ENCODE assay signal across 13 cellular contexts in the genomic region with DNA sequence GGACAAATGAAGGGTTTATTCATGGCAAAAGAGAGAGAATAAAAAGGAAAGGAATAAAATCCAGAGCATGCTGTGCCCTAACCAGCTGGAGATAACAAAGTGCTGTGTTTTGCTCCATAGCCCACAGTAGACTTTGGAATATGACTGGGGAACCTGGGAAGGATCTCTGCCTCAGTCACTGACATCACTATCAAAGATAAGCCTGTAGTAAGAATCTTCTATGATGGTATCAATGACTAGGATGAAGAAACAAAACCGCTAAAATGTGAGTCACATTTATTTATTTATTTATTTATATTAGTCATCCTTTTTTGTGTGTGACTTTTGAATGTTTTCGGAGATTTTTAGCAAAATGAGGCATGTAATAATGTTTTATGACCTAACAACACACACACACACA. TPM values are rescaled to one million over a fixed set of nuclear protein-coding genes. Genes with fewer than 3 reads are reported as not detected.
A peak's percentile ranks its signal among the peaks of the same experiment; 100 is the strongest.
DNase-seq lines count a peak whose midpoint lies in the region; ATAC-seq and TF ChIP-seq lines count a peak whose summit lies in the region.
"Had no signal": no experiment of that assay in that cellular context is flagged by ENCODE, and none has a peak within 500 bp of the region (broad histone marks: within the 10 kb centered on the region; RNA-seq: fewer than 3 reads in every experiment).

No MANE protein-coding gene starts in this region.

- peak; percentile 82 for DNase-seq in A172 (ENCODE audit: low spot score)
- peak; percentile 95 for DNase-seq in amniotic epithelial cell (ENCODE audit: low read depth)
- DNase-seq in hepatic stellate cell (ENCODE audit: low spot score), result peak; percentile 27
- no peak for DNase-seq in NCI-H69 (lab: John Stamatoyannopoulos, UW)
- DNase-seq in OCI-M2 (lab: John Stamatoyannopoulos, UW; ENCODE audit: unreplicated experiment), result no peak
- no peak for DNase-seq in DMS79 (lab: John Stamatoyannopoulos, UW)
- DNase-seq: activated T-cell treated with anti-CD3 and anti-CD28 coated beads, Interleukin-2, amount 50 U/mL, for 48 hours; NCI-H524 treated with DMSO at 0.1 percent for 48 hours; stimulated activated CD4-positive, alpha-beta T cell treated with anti-CD3 and anti-CD28 coated beads, Interleukin-12 subunit alpha, Interleukin-12 subunit beta, amount 100 ng/mL, for 4 hours; T-helper 2 cell had no signal

- no peaks in the 10 kb centered on the region for H3K9me3 ChIP-seq in HEK293 (ENCODE audit: control insufficient read depth, insufficient read depth, low read depth, low read length)
- H3K9me3 ChIP-seq: gastroesophageal sphincter had no signal

- ATAC-seq in HG03342 (IDR thresholded peaks at IDR 0.05; ENCODE audit: unreplicated experiment), result no peak
- ATAC-seq: gastroesophageal sphincter had no signal

- CTCF ChIA-PET in HEK293 (lab: Yijun Ruan, JAX), result no interaction called here

- no peak for TF ChIP-seq CTCF in HEK293 (tag by site-specific recombination; IDR thresholded peaks at IDR 0.05)

- H3K36me3 ChIP-seq in HEK293 (ENCODE audit: control insufficient read depth in 2 of 2, insufficient read depth in 1 of 2, low read length in 2 of 2), result peaks cover 41 to 44% of the 10 kb centered on the region in 2 experiments

- no peak overlapping the region for H3K4me3 ChIP-seq in HEK293 (ENCODE audit: low read depth, low read length)
- H3K4me3 ChIP-seq: gastroesophageal sphincter had no signal

- peaks cover 8% of the 10 kb centered on the region; the same call in 1 of the 2 replicates for H3K4me1 ChIP-seq in HEK293 (ENCODE audit: control insufficient read depth, insufficient read depth, low read length)
- H3K4me1 ChIP-seq: gastroesophageal sphincter had no signal

- POLR2A ChIA-PET in HEK293 (lab: Yijun Ruan, JAX), result no interaction called here

- H3K27ac ChIP-seq in HEK293 (ENCODE audit: extremely low read depth, low read depth, low read length), result no peak overlapping the region
- H3K27ac ChIP-seq: gastroesophageal sphincter had no signal

TF ChIP-seq in HEK293, 187 proteins besides CTCF, POLR2A, EP300 and RAD21 (continues in another document):
- no peak for TF ChIP-seq ZNF211 (tag by site-specific recombination; IDR thresholded peaks at IDR 0.05; ENCODE audit: low read depth)
- peak; percentile 29; the same call in 1 of the 2 replicates for TF ChIP-seq ZBTB21 (tag by site-specific recombination; IDR thresholded peaks at IDR 0.05)
- TF ChIP-seq, protein P1, sequence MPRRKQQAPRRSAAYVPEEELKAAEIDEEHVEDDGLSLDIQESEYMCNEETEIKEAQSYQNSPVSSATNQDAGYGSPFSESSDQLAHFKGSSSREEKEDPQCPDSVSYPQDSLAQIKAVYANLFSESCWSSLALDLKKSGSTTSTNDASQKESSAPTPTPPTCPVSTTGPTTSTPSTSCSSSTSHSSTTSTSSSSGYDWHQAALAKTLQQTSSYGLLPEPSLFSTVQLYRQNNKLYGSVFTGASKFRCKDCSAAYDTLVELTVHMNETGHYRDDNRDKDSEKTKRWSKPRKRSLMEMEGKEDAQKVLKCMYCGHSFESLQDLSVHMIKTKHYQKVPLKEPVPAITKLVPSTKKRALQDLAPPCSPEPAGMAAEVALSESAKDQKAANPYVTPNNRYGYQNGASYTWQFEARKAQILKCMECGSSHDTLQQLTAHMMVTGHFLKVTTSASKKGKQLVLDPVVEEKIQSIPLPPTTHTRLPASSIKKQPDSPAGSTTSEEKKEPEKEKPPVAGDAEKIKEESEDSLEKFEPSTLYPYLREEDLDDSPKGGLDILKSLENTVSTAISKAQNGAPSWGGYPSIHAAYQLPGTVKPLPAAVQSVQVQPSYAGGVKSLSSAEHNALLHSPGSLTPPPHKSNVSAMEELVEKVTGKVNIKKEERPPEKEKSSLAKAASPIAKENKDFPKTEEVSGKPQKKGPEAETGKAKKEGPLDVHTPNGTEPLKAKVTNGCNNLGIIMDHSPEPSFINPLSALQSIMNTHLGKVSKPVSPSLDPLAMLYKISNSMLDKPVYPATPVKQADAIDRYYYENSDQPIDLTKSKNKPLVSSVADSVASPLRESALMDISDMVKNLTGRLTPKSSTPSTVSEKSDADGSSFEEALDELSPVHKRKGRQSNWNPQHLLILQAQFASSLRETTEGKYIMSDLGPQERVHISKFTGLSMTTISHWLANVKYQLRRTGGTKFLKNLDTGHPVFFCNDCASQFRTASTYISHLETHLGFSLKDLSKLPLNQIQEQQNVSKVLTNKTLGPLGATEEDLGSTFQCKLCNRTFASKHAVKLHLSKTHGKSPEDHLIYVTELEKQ (tag by site-specific recombination; IDR thresholded peaks at IDR 0.05; ENCODE audit: borderline replicate concordance), result no peak
- TF ChIP-seq, protein P2, sequence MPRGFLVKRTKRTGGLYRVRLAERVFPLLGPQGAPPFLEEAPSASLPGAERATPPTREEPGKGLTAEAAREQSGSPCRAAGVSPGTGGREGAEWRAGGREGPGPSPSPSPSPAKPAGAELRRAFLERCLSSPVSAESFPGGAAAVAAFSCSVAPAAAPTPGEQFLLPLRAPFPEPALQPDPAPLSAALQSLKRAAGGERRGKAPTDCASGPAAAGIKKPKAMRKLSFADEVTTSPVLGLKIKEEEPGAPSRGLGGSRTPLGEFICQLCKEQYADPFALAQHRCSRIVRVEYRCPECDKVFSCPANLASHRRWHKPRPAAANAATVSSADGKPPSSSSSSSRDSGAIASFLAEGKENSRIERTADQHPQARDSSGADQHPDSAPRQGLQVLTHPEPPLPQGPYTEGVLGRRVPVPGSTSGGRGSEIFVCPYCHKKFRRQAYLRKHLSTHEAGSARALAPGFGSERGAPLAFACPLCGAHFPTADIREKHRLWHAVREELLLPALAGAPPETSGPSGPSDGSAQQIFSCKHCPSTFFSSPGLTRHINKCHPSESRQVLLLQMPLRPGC (tag by site-specific recombination; IDR thresholded peaks at IDR 0.05), result no peak
- TF ChIP-seq SP7 (tag by site-specific recombination; IDR thresholded peaks at IDR 0.05), result no peak
- no peak for TF ChIP-seq ZFHX2 (tag by site-specific recombination; conservative IDR thresholded peaks at IDR 0.05)
- TF ChIP-seq ZNF184 (tag by site-specific recombination; IDR thresholded peaks at IDR 0.05), result peak; percentile 89
- TF ChIP-seq TCF7L2 (IDR thresholded peaks at IDR 0.05; ENCODE audit: borderline replicate concordance, low read depth, low read length), result no peak
- TF ChIP-seq ZBTB7A (tag by site-specific recombination; IDR thresholded peaks at IDR 0.05; ENCODE audit: low read depth), result no peak
- no peak for TF ChIP-seq ZNF623 (tag by site-specific recombination; IDR thresholded peaks at IDR 0.05)
- TF ChIP-seq ZNF138 (tag by site-specific recombination; IDR thresholded peaks at IDR 0.05; ENCODE audit: borderline replicate concordance), result no peak
- TF ChIP-seq ZNF274 (IDR thresholded peaks at IDR 0.05; ENCODE audit: low read length), result no peak
- no peak for TF ChIP-seq ZNF274 (tag by site-specific recombination; IDR thresholded peaks at IDR 0.05; ENCODE audit: borderline replicate concordance)
- TF ChIP-seq KLF7 (tag by site-specific recombination; IDR thresholded peaks at IDR 0.05; ENCODE audit: borderline replicate concordance), result no peak
- no peak for TF ChIP-seq BCL11B (tag by site-specific recombination; IDR thresholded peaks at IDR 0.05; ENCODE audit: low read depth)
- TF ChIP-seq ZNF354C (tag by site-specific recombination; IDR thresholded peaks at IDR 0.05; ENCODE audit: borderline replicate concordance, low read depth), result no peak
- TF ChIP-seq ZBTB44 (tag by site-specific recombination; IDR thresholded peaks at IDR 0.05), result no peak
- peak; percentile 31; the same call in 1 of the 2 replicates for TF ChIP-seq KLF10 (tag by site-specific recombination; IDR thresholded peaks at IDR 0.05)
- TF ChIP-seq ZNF560 (tag by site-specific recombination; IDR thresholded peaks at IDR 0.05; ENCODE audit: borderline replicate concordance), result no peak
- TF ChIP-seq WT1 (tag by site-specific recombination; IDR thresholded peaks at IDR 0.05), result no peak
- TF ChIP-seq ZNF600 (tag by site-specific recombination; IDR thresholded peaks at IDR 0.05), result 0 out of 2 replicates have a peak, but pooled peaks have one; percentile 21
- no peak for TF ChIP-seq ZNF248 (tag by site-specific recombination; IDR thresholded peaks at IDR 0.05)
- peak; percentile 88 for TF ChIP-seq ZNF629 (tag by site-specific recombination; IDR thresholded peaks at IDR 0.05)
- no peak for TF ChIP-seq ZNF174 (tag by site-specific recombination; IDR thresholded peaks at IDR 0.05)
- TF ChIP-seq ZNF776 (tag by site-specific recombination; IDR thresholded peaks at IDR 0.05; ENCODE audit: borderline replicate concordance), result no peak
- no peak for TF ChIP-seq KLF1 (tag by site-specific recombination; IDR thresholded peaks at IDR 0.05)
- TF ChIP-seq HOXC10 (CRISPR knock-in tag; IDR thresholded peaks at IDR 0.05), result no peak
- TF ChIP-seq, protein P3, sequence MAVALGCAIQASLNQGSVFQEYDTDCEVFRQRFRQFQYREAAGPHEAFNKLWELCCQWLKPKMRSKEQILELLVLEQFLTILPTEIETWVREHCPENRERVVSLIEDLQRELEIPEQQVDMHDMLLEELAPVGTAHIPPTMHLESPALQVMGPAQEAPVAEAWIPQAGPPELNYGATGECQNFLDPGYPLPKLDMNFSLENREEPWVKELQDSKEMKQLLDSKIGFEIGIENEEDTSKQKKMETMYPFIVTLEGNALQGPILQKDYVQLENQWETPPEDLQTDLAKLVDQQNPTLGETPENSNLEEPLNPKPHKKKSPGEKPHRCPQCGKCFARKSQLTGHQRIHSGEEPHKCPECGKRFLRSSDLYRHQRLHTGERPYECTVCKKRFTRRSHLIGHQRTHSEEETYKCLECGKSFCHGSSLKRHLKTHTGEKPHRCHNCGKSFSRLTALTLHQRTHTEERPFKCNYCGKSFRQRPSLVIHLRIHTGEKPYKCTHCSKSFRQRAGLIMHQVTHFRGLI (tag by site-specific recombination; IDR thresholded peaks at IDR 0.05), result no peak
- no peak for TF ChIP-seq ZNF561 (tag by site-specific recombination; IDR thresholded peaks at IDR 0.05; ENCODE audit: borderline replicate concordance)

RNA-seq across cellular contexts. Expression of gene NVL, which starts 56.3 kb away (rescaled TPM):
- total RNA-seq in A172 (2014; rRNA removed; shearing (Covaris generic)), result 45.0 and 74.6 TPM in 2 replicates

Comparison
In these comparisons a context has a peak if more than half of its experiments do, and no peak if none do; other contexts are left out.
1. DNase-seq: peak in A172 (single experiment), amniotic epithelial cell (single experiment) and hepatic stellate cell (single experiment); none in NCI-H69 (single experiment), OCI-M2 (single experiment) and DMS79 (single experiment).